16 cellular contexts compared by ENCODE assay signal in genomic region chr9:136197930-136198604, GRCh38. TPM values are rescaled to one million over a fixed set of nuclear protein-coding genes. Genes with fewer than 3 reads are reported as not detected.
A peak's percentile ranks its signal among the peaks of the same experiment; 100 is the strongest.
DNase-seq lines count a peak whose midpoint lies in the region; ATAC-seq, FAIRE-seq and TF ChIP-seq lines count a peak whose summit lies in the region.
"Had no signal": no experiment of that assay in that cellular context is flagged by ENCODE, and none has a peak within 500 bp of the region (broad histone marks: within the 10 kb centered on the region; RNA-seq: fewer than 3 reads in every experiment).

No MANE protein-coding gene starts in this region.

- no peak overlapping the region for H2BK120ac ChIP-seq in neuronal stem cell (ENCODE audit: low read depth, low read length)

- no peak overlapping the region for H4K91ac ChIP-seq in neuronal stem cell (ENCODE audit: low read depth, low read length, poor library complexity)

- no peak overlapping the region for H2BK15ac ChIP-seq in neuronal stem cell (ENCODE audit: low read length)

- H3K14ac ChIP-seq in neuronal stem cell (ENCODE audit: low read length): no peak overlapping the region

- H2BK5ac ChIP-seq in neuronal stem cell (ENCODE audit: low read length): no peak overlapping the region

- H3K4me1 ChIP-seq in ES-I3 (ENCODE audit: insufficient read depth, low read length) (peaks cover 7% of the 10 kb centered on the region; the same call in 1 of the 2 replicates), HUES48 (ENCODE audit: control insufficient read depth, insufficient read depth, low read length) (peaks cover 28% of the 10 kb centered on the region), endothelial cell of umbilical vein (ENCODE audit: control insufficient read depth, extremely low read depth, insufficient read depth, low read length) (no peaks in the 10 kb centered on the region), neuronal stem cell (ENCODE audit: control insufficient read depth in 2 of 2, insufficient read depth in 1 of 2, low read depth in 1 of 2, low read length in 2 of 2) (no peaks in the 10 kb centered on the region)

- no peak for DNase-seq in endothelial cell of umbilical vein (ENCODE audit: low read depth, low spot score)
- DNase-seq in neuronal stem cell (ENCODE audit: low spot score): no peak
- DNase-seq in islet precursor cell: no peak
- DNase-seq in posterior vena cava (ENCODE audit: low spot score): no peak
- DNase-seq: C1 segment of cervical spinal cord, COR-L47, IMR-90, MV-4-11, NCI-H1436, NCI-H2029 treated with DMSO at 0.1 percent for 48 hours, NCI-H510A treated with DMSO at 0.1 percent for 48 hours had no signal

- no peak overlapping the region for H2AFZ ChIP-seq in endothelial cell of umbilical vein (ENCODE audit: low read depth, low read length)
- peak overlapping the region; percentile 71 for H2AFZ ChIP-seq in neuronal stem cell (ENCODE audit: low read length)

- H2BK12ac ChIP-seq in neuronal stem cell (ENCODE audit: low read length): no peak overlapping the region

- H3K27ac ChIP-seq in HUES48 (ENCODE audit: low read depth, low read length) (no peak overlapping the region), endothelial cell of umbilical vein (ENCODE audit: insufficient read depth, low read depth, low read length) (no peak overlapping the region), neuronal stem cell (replicated peaks; ENCODE audit: low read length) (no peak overlapping the region)

- peaks cover 5% of the 10 kb centered on the region for H3K79me1 ChIP-seq in neuronal stem cell (ENCODE audit: low read depth, low read length)

- no peak overlapping the region for H4K8ac ChIP-seq in neuronal stem cell (ENCODE audit: low read depth, low read length)

- intact Hi-C loops in endothelial cell of umbilical vein (cut with micrococcal nuclease): no loop called here
- intact Hi-C loops in posterior vena cava (cut with DNase I): no loop called here

- H3K36me3 ChIP-seq in ES-I3 (ENCODE audit: insufficient read depth, low read length) (no peaks in the 10 kb centered on the region), HUES48 (ENCODE audit: control insufficient read depth, insufficient read depth, low read length) (no peaks in the 10 kb centered on the region), endothelial cell of umbilical vein (ENCODE audit: control insufficient read depth in 2 of 2, extremely low read depth in 1 of 2, insufficient read depth in 2 of 2, low read length in 2 of 2) (no peaks in the 10 kb centered on the region), neuronal stem cell (replicated peaks in 1 of 2; ENCODE audit: control insufficient read depth in 2 of 2, insufficient read depth in 2 of 2, low read length in 2 of 2) (no peaks in the 10 kb centered on the region)

- no peaks in the 10 kb centered on the region for H3K9me3 ChIP-seq in ES-I3 (ENCODE audit: control insufficient read depth, insufficient read depth, low read length)
- no peaks in the 10 kb centered on the region for H3K9me3 ChIP-seq in HUES48 (ENCODE audit: control insufficient read depth, insufficient read depth, low read length)
- H3K9me3 ChIP-seq in endothelial cell of umbilical vein (replicated peaks; ENCODE audit: control insufficient read depth, insufficient read depth, low read length): no peaks in the 10 kb centered on the region
- H3K9me3 ChIP-seq in neuronal stem cell (replicated peaks in 1 of 2; ENCODE audit: control insufficient read depth in 2 of 2, insufficient read depth in 1 of 2, low read depth in 1 of 2, low read length in 2 of 2): peaks cover 0 to 5% of the 10 kb centered on the region in 2 donors

- CTCF ChIA-PET in endothelial cell of umbilical vein (lab: Charles Lee): interaction anchor here (1.1 kb wide), 1 partner anchor 9 kb away, joined by 4 read pairs; no protein-coding TSS in a partner anchor

- POLR2A ChIA-PET in endothelial cell of umbilical vein (lab: Charles Lee): no interaction called here

- ATAC-seq in GM19328 (IDR thresholded peaks at IDR 0.05; ENCODE audit: unreplicated experiment): no peak

- H3K79me2 ChIP-seq in endothelial cell of umbilical vein (ENCODE audit: control insufficient read depth, insufficient read depth, low read length): no peaks in the 10 kb centered on the region

- WGBS in neuronal stem cell (ENCODE audit: extremely low coverage in 2 of 2, insufficient read length in 2 of 2, insufficient replicate concordance in 1 of 2), 2 donors: no CpG with 5 or more reads among the region's 18 CpGs

- no TSS peak for BruUV-seq in endothelial cell of umbilical vein (replicated peaks; lab: Mats Ljungman, UMichigan)

- dilution Hi-C loops in endothelial cell of umbilical vein (cut with MboI; ENCODE audit: extremely low pct_ligation_motif_present, low sequenced_read_pairs): no loop called here

- H3K4me3 ChIP-seq in HUES48 (ENCODE audit: low read depth, low read length): peak overlapping the region; percentile 41; the same call in 1 of the 2 replicates
- no peak overlapping the region for H3K4me3 ChIP-seq in endothelial cell of umbilical vein (replicated peaks in 1 of 3; ENCODE audit: insufficient read depth in 1 of 3, low read depth in 1 of 3, low read length in 3 of 3)
- no peak overlapping the region for H3K4me3 ChIP-seq in neuronal stem cell (ENCODE audit: low read length in 2 of 2)

- H3K9me1 ChIP-seq in endothelial cell of umbilical vein (replicated peaks; ENCODE audit: control insufficient read depth, extremely low read depth, insufficient read depth, low read length): no peaks in the 10 kb centered on the region

- H3K18ac ChIP-seq in neuronal stem cell (ENCODE audit: low read length): no peak overlapping the region

- H4K20me1 ChIP-seq in endothelial cell of umbilical vein (replicated peaks; ENCODE audit: control insufficient read depth, extremely low read depth, insufficient read depth, low read length): no peaks in the 10 kb centered on the region

- H2AK5ac ChIP-seq in neuronal stem cell (ENCODE audit: low read depth, low read length): no peak overlapping the region

- H3K4ac ChIP-seq in neuronal stem cell (ENCODE audit: low read length): no peak overlapping the region

- TF ChIP-seq CTCF in endothelial cell of umbilical vein (IDR thresholded peaks at IDR 0.05; ENCODE audit: extremely low read depth in 1 of 2, insufficient read depth in 1 of 2, low read depth in 1 of 2, low read length in 2 of 2): no peak

- no peak for TF ChIP-seq POLR2A in endothelial cell of umbilical vein (IDR thresholded peaks at IDR 0.05; ENCODE audit: low read depth, low read length)

- H3K27me3 ChIP-seq in HUES48 (ENCODE audit: control insufficient read depth, insufficient read depth, low read length) (peaks cover 99% of the 10 kb centered on the region), endothelial cell of umbilical vein (ENCODE audit: control insufficient read depth in 2 of 2, insufficient read depth in 2 of 2, low read length in 2 of 2) (peaks cover 69 to 87% of the 10 kb centered on the region in 2 experiments), neuronal stem cell (ENCODE audit: control insufficient read depth in 3 of 3, insufficient read depth in 3 of 3, low read depth in 1 of 3, low read length in 3 of 3) (peaks cover 73 to 98% (median 95%) of the 10 kb centered on the region in 3 experiments)

- H3K23ac ChIP-seq in neuronal stem cell (ENCODE audit: low read depth, low read length, poor library complexity): no peak overlapping the region

- H3K4me2 ChIP-seq in endothelial cell of umbilical vein (ENCODE audit: insufficient read depth, low read length) (no peak overlapping the region), neuronal stem cell (ENCODE audit: insufficient read depth, low read length, poor library complexity, severe bottlenecking) (no peak overlapping the region)

- H3K9ac ChIP-seq in ES-I3 (ENCODE audit: low read depth, low read length) (peak overlapping the region; percentile 11; the same call in 1 of the 2 replicates), HUES48 (ENCODE audit: low read depth, low read length) (no peak overlapping the region), endothelial cell of umbilical vein (replicated peaks; ENCODE audit: extremely low read depth, insufficient read depth, low read length) (no peak overlapping the region), neuronal stem cell (ENCODE audit: low read depth, low read length, poor library complexity) (no peak overlapping the region)

- no peak for FAIRE-seq in endothelial cell of umbilical vein (lab: Jason Lieb, UNC)
- FAIRE-seq: GM18507 had no signal

TF ChIP-seq in endothelial cell of umbilical vein, 7 proteins besides CTCF, POLR2A, EP300 and RAD21:
- TF ChIP-seq MAX (IDR thresholded peaks at IDR 0.05; ENCODE audit: insufficient read depth, insufficient read length): no peak
- peak; percentile 25 for TF ChIP-seq EZH2 (IDR thresholded peaks at IDR 0.05; ENCODE audit: borderline replicate concordance, low read depth, low read length, severe bottlenecking)

RNA-seq across cellular contexts. Expression of gene LHX3, which starts 6.9 kb away (rescaled TPM):
- total RNA-seq in endothelial cell of umbilical vein (not detected in 2 replicates), posterior vena cava (not detected)
- not detected in 2 replicates for polyA plus RNA-seq in endothelial cell of umbilical vein
- polyA plus RNA-seq in endothelial cell of umbilical vein (2011; cell fraction: cytosol; rRNA removed): not detected in 2 replicates
- polyA plus RNA-seq in endothelial cell of umbilical vein (2011; cell fraction: nucleus; rRNA removed): not detected in 2 replicates
- polyA plus RNA-seq in endothelial cell of umbilical vein (2012): not detected in 2 replicates
- polyA minus RNA-seq in endothelial cell of umbilical vein: not detected in 2 replicates
- not detected for polyA minus RNA-seq in endothelial cell of umbilical vein (2011; cell fraction: cytosol; rRNA and poly(A)+ RNA removed)
- polyA minus RNA-seq in endothelial cell of umbilical vein (2011; cell fraction: nucleus; rRNA and poly(A)+ RNA removed): not detected in 2 replicates
- not detected for polyA plus RNA-seq in neuronal stem cell (2013, experiment 1 of 2)
- not detected for polyA plus RNA-seq in neuronal stem cell (2013, experiment 2 of 2)
- total RNA-seq: IMR-90, LHCN-M2 had no signal
- polyA plus RNA-seq: IMR-90 had no signal

RNA-seq across cellular contexts. Expression of gene QSOX2, which starts 47.5 kb away (rescaled TPM):
- total RNA-seq in endothelial cell of umbilical vein (20.9 and 23.4 TPM in 2 replicates), posterior vena cava (1 to 10 TPM; 5.8 to 6.6 TPM)
- polyA plus RNA-seq in endothelial cell of umbilical vein: 14.5 and 16.4 TPM in 2 replicates
- 13.2 and 14.8 TPM in 2 replicates for polyA plus RNA-seq in endothelial cell of umbilical vein (2011; cell fraction: cytosol; rRNA removed)
- polyA plus RNA-seq in endothelial cell of umbilical vein (2011; cell fraction: nucleus; rRNA removed): 23.5 and 30.8 TPM in 2 replicates
- 20.1 and 20.3 TPM in 2 replicates for polyA plus RNA-seq in endothelial cell of umbilical vein (2012)
- polyA minus RNA-seq in endothelial cell of umbilical vein: 15.2 and 21.4 TPM in 2 replicates
- 17.3 TPM for polyA minus RNA-seq in endothelial cell of umbilical vein (2011; cell fraction: cytosol; rRNA and poly(A)+ RNA removed)
- polyA minus RNA-seq in endothelial cell of umbilical vein (2011; cell fraction: nucleus; rRNA and poly(A)+ RNA removed): 7.2 and 7.8 TPM in 2 replicates
- 11.3 TPM for polyA plus RNA-seq in neuronal stem cell (2013, experiment 1 of 2)
- 11.5 TPM for polyA plus RNA-seq in neuronal stem cell (2013, experiment 2 of 2)
